21 cellular contexts compared by ENCODE assay signal in the genomic region with DNA sequence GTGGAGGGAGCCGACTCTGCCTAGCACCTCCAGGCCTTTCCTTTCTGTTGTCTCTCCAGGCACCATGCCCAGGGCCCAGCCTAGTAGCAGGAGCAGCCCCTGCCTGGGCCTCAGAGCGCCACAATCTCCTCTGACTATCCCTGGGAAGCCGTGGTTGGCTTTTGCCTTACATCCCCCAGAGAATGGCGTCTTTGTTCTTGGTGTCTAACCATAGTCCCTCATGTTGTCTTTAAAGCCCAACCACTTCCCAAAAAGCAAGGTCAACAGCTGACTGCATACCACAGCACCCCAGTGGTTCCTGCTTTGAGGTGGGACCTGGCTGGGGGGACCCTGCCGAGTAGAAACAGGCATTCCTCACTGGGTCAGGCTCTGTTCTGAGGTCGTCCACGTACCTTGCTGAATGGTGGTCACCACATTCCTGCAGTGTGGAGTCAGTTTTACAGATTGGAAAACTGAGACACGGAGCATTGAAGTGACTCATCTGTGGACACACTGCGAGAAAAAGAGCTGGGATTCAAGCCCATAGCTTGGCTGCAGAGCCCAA. TPM values are rescaled to one million over a fixed set of nuclear protein-coding genes. Genes with fewer than 3 reads are reported as not detected.
DNase-seq lines count a peak whose midpoint lies in the region; ATAC-seq and TF ChIP-seq lines count a peak whose summit lies in the region.
"Had no signal": no experiment of that assay in that cellular context is flagged by ENCODE, and none has a peak within 500 bp of the region (broad histone marks: within the 10 kb centered on the region; RNA-seq: fewer than 3 reads in every experiment).

No MANE protein-coding gene starts in this region.

- H3K36me3 Mint-ChIP-seq in activated T-cell treated with anti-CD3 and anti-CD28 coated beads, Interleukin-2, amount 50 U/mL, for 72 hours (ENCODE audit: insufficient read depth in 2 of 2): no peaks in the 10 kb centered on the region
- H3K36me3 Mint-ChIP-seq: activated naive CD4-positive, alpha-beta T cell treated with anti-CD3 and anti-CD28 coated beads, Interleukin-2, amount 50 U/mL, for 24 hours; CD4-positive, CD25-positive, alpha-beta regulatory T cell; naive B cell had no signal

- peak overlapping the region; percentile 3 for H3K27ac ChIP-seq in brain microvascular endothelial cell
- H3K27ac ChIP-seq: foreskin keratinocyte, psoas muscle, uterus had no signal

- TF ChIP-seq CTCF in brain microvascular endothelial cell (IDR thresholded peaks at IDR 0.05; ENCODE audit: low read depth, low read length, missing control alignments): no peak

- H3K4me3 Mint-ChIP-seq in activated T-cell treated with anti-CD3 and anti-CD28 coated beads, Interleukin-2, amount 50 U/mL, for 72 hours: no peak overlapping the region
- H3K4me3 Mint-ChIP-seq: activated CD4-positive, alpha-beta T cell treated with anti-CD3 and anti-CD28 coated beads, Interleukin-2, amount 10 ng/mL, durations not matched to agents 7 days and 5 days; activated naive CD4-positive, alpha-beta T cell treated with anti-CD3 and anti-CD28 coated beads, Interleukin-2, amount 50 U/mL, for 24 hours; CD4-positive, CD25-positive, alpha-beta regulatory T cell; naive B cell; stimulated activated naive CD8-positive, alpha-beta T cell treated with anti-CD3 and anti-CD28 coated beads, Interleukin-15, Interleukin-2, amounts not matched to agents 100 ng/mL and 50 ng/mL, for 24 hours had no signal

- peak; percentile 75 for DNase-seq in COLO829 (ENCODE audit: low spot score)
- peak; percentile 22 for DNase-seq in MV-4-11 (lab: John Stamatoyannopoulos, UW)
- peak; percentile 45 for DNase-seq in brain microvascular endothelial cell
- peak; percentile 87 for DNase-seq in islet precursor cell
- no peak for DNase-seq in NCI-H1092 (lab: John Stamatoyannopoulos, UW)
- no peak for DNase-seq in activated T-cell treated with anti-CD3 and anti-CD28 coated beads, Interleukin-2, amount 50 U/mL, for 72 hours
- no peak for DNase-seq in kidney tubule cell (ENCODE audit: low spot score)
- DNase-seq: activated CD4-positive, alpha-beta T cell treated with anti-CD3 and anti-CD28 coated beads, Interleukin-2, amount 10 ng/mL, durations not matched to agents 7 days and 5 days; CD4-positive, CD25-positive, alpha-beta regulatory T cell; central memory CD4-positive, alpha-beta T cell; DND-41; foreskin keratinocyte; naive B cell; NCI-H345; psoas muscle; SHP77 treated with DMSO at 0.1 percent for 48 hours; T1000; uterus had no signal

- no peak overlapping the region for H3K4me3 ChIP-seq in brain microvascular endothelial cell (ENCODE audit: low read depth, low read length)
- H3K4me3 ChIP-seq: psoas muscle, uterus had no signal

- no peak for ATAC-seq in HG03025 (IDR thresholded peaks at IDR 0.05; ENCODE audit: low FRiP score, unreplicated experiment)
- ATAC-seq in activated T-cell treated with anti-CD3 and anti-CD28 coated beads, Interleukin-2, amount 50 U/mL, for 72 hours (replicated peaks in 1 of 2): no peak
- ATAC-seq: foreskin keratinocyte, psoas muscle had no signal

- H3K4me1 Mint-ChIP-seq in activated T-cell treated with anti-CD3 and anti-CD28 coated beads, Interleukin-2, amount 50 U/mL, for 72 hours (ENCODE audit: low read depth): no peaks in the 10 kb centered on the region
- H3K4me1 Mint-ChIP-seq: activated CD4-positive, alpha-beta T cell treated with anti-CD3 and anti-CD28 coated beads, Interleukin-2, amount 10 ng/mL, durations not matched to agents 7 days and 5 days; activated naive CD4-positive, alpha-beta T cell treated with anti-CD3 and anti-CD28 coated beads, Interleukin-2, amount 50 U/mL, for 24 hours; CD4-positive, CD25-positive, alpha-beta regulatory T cell had no signal

- peaks cover 34% of the 10 kb centered on the region for H3K27me3 Mint-ChIP-seq in activated T-cell treated with anti-CD3 and anti-CD28 coated beads, Interleukin-2, amount 50 U/mL, for 72 hours (ENCODE audit: low read depth)

- no peaks in the 10 kb centered on the region for H3K27me3 ChIP-seq in brain microvascular endothelial cell (replicated peaks)
- H3K27me3 ChIP-seq: uterus had no signal

- H3K36me3 ChIP-seq in brain microvascular endothelial cell (replicated peaks): no peaks in the 10 kb centered on the region
- H3K36me3 ChIP-seq: uterus had no signal

- in situ Hi-C loops in brain microvascular endothelial cell (cut with HindIII; ENCODE audit: low pct_ligation_motif_present, low sequenced_read_pairs): no loop called here

- no peaks in the 10 kb centered on the region for H3K9me3 Mint-ChIP-seq in activated T-cell treated with anti-CD3 and anti-CD28 coated beads, Interleukin-2, amount 50 U/mL, for 72 hours
- H3K9me3 Mint-ChIP-seq: activated CD4-positive, alpha-beta T cell treated with anti-CD3 and anti-CD28 coated beads, Interleukin-2, amount 10 ng/mL, durations not matched to agents 7 days and 5 days; activated naive CD4-positive, alpha-beta T cell treated with anti-CD3 and anti-CD28 coated beads, Interleukin-2, amount 50 U/mL, for 24 hours; CD4-positive, CD25-positive, alpha-beta regulatory T cell; naive B cell; stimulated activated naive CD8-positive, alpha-beta T cell treated with anti-CD3 and anti-CD28 coated beads, Interleukin-15, Interleukin-2, amounts not matched to agents 100 ng/mL and 50 ng/mL, for 24 hours had no signal

- no peak overlapping the region for H3K27ac Mint-ChIP-seq in activated T-cell treated with anti-CD3 and anti-CD28 coated beads, Interleukin-2, amount 50 U/mL, for 72 hours
- H3K27ac Mint-ChIP-seq: activated CD4-positive, alpha-beta T cell treated with anti-CD3 and anti-CD28 coated beads, Interleukin-2, amount 10 ng/mL, durations not matched to agents 7 days and 5 days; activated naive CD4-positive, alpha-beta T cell treated with anti-CD3 and anti-CD28 coated beads, Interleukin-2, amount 50 U/mL, for 24 hours; CD4-positive, CD25-positive, alpha-beta regulatory T cell; naive B cell; stimulated activated naive CD8-positive, alpha-beta T cell treated with anti-CD3 and anti-CD28 coated beads, Interleukin-15, Interleukin-2, amounts not matched to agents 100 ng/mL and 50 ng/mL, for 24 hours had no signal

RNA-seq across cellular contexts. Expression of gene CERCAM, which starts 13.7 kb away (rescaled TPM):
- total RNA-seq in activated T-cell treated with anti-CD3 and anti-CD28 coated beads, Interleukin-2, amount 50 U/mL, for 72 hours: 1 to 10 TPM; 2.7 to 5.9 TPM

RNA-seq across cellular contexts. Expression of gene URM1, which starts 35.7 kb away (rescaled TPM):
- total RNA-seq in activated T-cell treated with anti-CD3 and anti-CD28 coated beads, Interleukin-2, amount 50 U/mL, for 72 hours: 10 to 100 TPM; 62.8 to 69.3 TPM

RNA-seq across cellular contexts. Expression of gene ODF2, which starts 48.9 kb away (rescaled TPM):
- total RNA-seq in activated T-cell treated with anti-CD3 and anti-CD28 coated beads, Interleukin-2, amount 50 U/mL, for 72 hours: 10 to 100 TPM; 64.8 to 87.3 TPM

Comparison
In these comparisons a context has a peak if more than half of its experiments do, and no peak if none do; other contexts are left out.
1. DNase-seq: peak in COLO829 (single experiment), MV-4-11 (single experiment), brain microvascular endothelial cell (single experiment) and islet precursor cell (single experiment); none in NCI-H1092 (single experiment), activated T-cell treated with anti-CD3 and anti-CD28 coated beads, Interleukin-2, amount 50 U/mL, for 72 hours (0 of 2) and kidney tubule cell (single experiment).